ENCODE assay signal across 20 cellular contexts in genomic region chr18:54871231-54871630, GRCh38. TPM values are rescaled to one million over a fixed set of nuclear protein-coding genes. Genes with fewer than 3 reads are reported as not detected.
"Had no signal": no experiment of that assay in that cellular context is flagged by ENCODE, and none has a peak within 500 bp of the region (broad histone marks: within the 10 kb centered on the region; RNA-seq: fewer than 3 reads in every experiment).

No MANE protein-coding gene starts in this region.

- DNase-seq: activated CD4-positive, alpha-beta T cell treated with anti-CD3 and anti-CD28 coated beads for 48 hours; activated CD4-positive, CD25-positive, alpha-beta regulatory T cell; activated CD8-positive, alpha-beta T cell treated with anti-CD3 and anti-CD28 coated beads for 36 hours; activated naive CD4-positive, alpha-beta T cell; activated naive CD8-positive, alpha-beta T cell treated with anti-CD3 and anti-CD28 coated beads, Interleukin-2, amount 10 ng/mL, durations not matched to agents 7 days and 5 days; activated T-cell treated with anti-CD3 and anti-CD28 coated beads, Interleukin-2, amount 50 U/mL, for 1 hour; body of pancreas; head of caudate nucleus; kidney; left ventricle myocardium inferior; mammary epithelial cell; midbrain; nucleus accumbens; stimulated activated CD4-positive, alpha-beta T cell treated with anti-CD3 and anti-CD28 coated beads, Interleukin-4, amount 100 ng/mL, for 24 hours; testis; upper lobe of left lung had no signal

- ATAC-seq: activated CD8-positive, alpha-beta T cell treated with anti-CD3 and anti-CD28 coated beads for 36 hours; activated T-helper 17 cell treated with anti-CD3 and anti-CD28 coated beads, Interleukin-2, amount 50 U/mL, for 72 hours; body of pancreas; sciatic nerve; stimulated activated effector memory CD8-positive, alpha-beta T cell treated with anti-CD3 and anti-CD28 coated beads, Interleukin-12 subunit alpha, Interleukin-12 subunit beta, amount 100 ng/mL, for 72 hours had no signal

RNA-seq across cellular contexts. Expression of gene RAB27B, which starts 43.0 kb away (rescaled TPM):
- total RNA-seq: activated CD8-positive, alpha-beta T cell treated with anti-CD3 and anti-CD28 coated beads for 36 hours; dermis microvascular lymphatic vessel endothelial cell had no signal
